In the genomic region with DNA sequence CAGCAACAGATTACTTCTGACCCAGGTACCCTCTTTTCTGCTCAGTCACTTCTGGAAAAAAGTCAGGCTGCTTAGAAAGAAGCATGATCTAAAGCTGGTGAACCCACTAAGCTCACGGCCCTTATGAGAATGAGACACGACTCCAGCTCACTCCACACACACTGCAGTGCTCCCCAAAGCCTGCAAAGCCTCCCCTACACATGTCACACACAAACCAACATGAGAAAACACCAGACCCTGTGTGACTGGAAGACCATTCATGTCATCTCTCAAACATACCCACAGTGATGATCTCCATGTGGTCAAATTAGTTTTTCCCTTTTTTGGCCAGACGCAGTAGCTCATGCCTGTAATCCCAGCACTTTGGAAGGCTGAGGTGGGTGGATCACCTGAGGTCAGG, we compare ENCODE assay signal across 2 cellular contexts.
TF ChIP-seq lines count a peak whose summit lies in the region.

No MANE protein-coding gene starts in this region.

TF ChIP-seq in HepG2, 621 proteins besides CTCF, POLR2A, EP300 and RAD21:
- no peak for TF ChIP-seq ZNF337 (CRISPR knock-in tag; IDR thresholded peaks at IDR 0.05; ENCODE audit: borderline replicate concordance, low read depth)
- TF ChIP-seq ZNF263 (CRISPR knock-in tag; IDR thresholded peaks at IDR 0.05) = peak; percentile 62; the same call in 1 of the 2 replicates

TF ChIP-seq in WTC11, 78 proteins besides CTCF, POLR2A, EP300 and RAD21:
- TF ChIP-seq NR3C1 (CRISPR knock-in tag; conservative IDR thresholded peaks at IDR 0.05; ENCODE audit: low read depth) = no peak
- TF ChIP-seq, protein P1, sequence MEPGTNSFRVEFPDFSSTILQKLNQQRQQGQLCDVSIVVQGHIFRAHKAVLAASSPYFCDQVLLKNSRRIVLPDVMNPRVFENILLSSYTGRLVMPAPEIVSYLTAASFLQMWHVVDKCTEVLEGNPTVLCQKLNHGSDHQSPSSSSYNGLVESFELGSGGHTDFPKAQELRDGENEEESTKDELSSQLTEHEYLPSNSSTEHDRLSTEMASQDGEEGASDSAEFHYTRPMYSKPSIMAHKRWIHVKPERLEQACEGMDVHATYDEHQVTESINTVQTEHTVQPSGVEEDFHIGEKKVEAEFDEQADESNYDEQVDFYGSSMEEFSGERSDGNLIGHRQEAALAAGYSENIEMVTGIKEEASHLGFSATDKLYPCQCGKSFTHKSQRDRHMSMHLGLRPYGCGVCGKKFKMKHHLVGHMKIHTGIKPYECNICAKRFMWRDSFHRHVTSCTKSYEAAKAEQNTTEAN (CRISPR knock-in tag; IDR thresholded peaks at IDR 0.05) = no peak
- TF ChIP-seq, protein P2, sequence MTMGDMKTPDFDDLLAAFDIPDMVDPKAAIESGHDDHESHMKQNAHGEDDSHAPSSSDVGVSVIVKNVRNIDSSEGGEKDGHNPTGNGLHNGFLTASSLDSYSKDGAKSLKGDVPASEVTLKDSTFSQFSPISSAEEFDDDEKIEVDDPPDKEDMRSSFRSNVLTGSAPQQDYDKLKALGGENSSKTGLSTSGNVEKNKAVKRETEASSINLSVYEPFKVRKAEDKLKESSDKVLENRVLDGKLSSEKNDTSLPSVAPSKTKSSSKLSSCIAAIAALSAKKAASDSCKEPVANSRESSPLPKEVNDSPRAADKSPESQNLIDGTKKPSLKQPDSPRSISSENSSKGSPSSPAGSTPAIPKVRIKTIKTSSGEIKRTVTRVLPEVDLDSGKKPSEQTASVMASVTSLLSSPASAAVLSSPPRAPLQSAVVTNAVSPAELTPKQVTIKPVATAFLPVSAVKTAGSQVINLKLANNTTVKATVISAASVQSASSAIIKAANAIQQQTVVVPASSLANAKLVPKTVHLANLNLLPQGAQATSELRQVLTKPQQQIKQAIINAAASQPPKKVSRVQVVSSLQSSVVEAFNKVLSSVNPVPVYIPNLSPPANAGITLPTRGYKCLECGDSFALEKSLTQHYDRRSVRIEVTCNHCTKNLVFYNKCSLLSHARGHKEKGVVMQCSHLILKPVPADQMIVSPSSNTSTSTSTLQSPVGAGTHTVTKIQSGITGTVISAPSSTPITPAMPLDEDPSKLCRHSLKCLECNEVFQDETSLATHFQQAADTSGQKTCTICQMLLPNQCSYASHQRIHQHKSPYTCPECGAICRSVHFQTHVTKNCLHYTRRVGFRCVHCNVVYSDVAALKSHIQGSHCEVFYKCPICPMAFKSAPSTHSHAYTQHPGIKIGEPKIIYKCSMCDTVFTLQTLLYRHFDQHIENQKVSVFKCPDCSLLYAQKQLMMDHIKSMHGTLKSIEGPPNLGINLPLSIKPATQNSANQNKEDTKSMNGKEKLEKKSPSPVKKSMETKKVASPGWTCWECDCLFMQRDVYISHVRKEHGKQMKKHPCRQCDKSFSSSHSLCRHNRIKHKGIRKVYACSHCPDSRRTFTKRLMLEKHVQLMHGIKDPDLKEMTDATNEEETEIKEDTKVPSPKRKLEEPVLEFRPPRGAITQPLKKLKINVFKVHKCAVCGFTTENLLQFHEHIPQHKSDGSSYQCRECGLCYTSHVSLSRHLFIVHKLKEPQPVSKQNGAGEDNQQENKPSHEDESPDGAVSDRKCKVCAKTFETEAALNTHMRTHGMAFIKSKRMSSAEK (CRISPR knock-in tag; IDR thresholded peaks at IDR 0.05; ENCODE audit: borderline replicate concordance) = no peak
